9 cellular contexts compared by ENCODE assay signal in genomic region chr7:134885967-134886352, GRCh38.
DNase-seq lines count a peak whose midpoint lies in the region; ATAC-seq, FAIRE-seq and TF ChIP-seq lines count a peak whose summit lies in the region.
"Had no signal": no experiment of that assay in that cellular context is flagged by ENCODE, and none has a peak within 500 bp of the region (broad histone marks: within the 10 kb centered on the region; RNA-seq: fewer than 3 reads in every experiment).

No MANE protein-coding gene starts in this region.

- intact Hi-C loops in tibial artery (cut with DNase I; ENCODE audit: low total_unique reads) = loop anchor here (10.0 kb wide), 1 partner anchor 49 kb away; no protein-coding TSS in a partner anchor

- H3K9ac ChIP-seq in astrocyte (ENCODE audit: low read length) = peak overlapping the region; percentile 73

- no peaks in the 10 kb centered on the region for H3K9me3 Mint-ChIP-seq in astrocyte (ENCODE audit: unreplicated experiment)

- H3K27ac ChIP-seq in astrocyte (ENCODE audit: low read depth, low read length) (peak overlapping the region; percentile 89), tibial artery (peak overlapping the region; percentile 63 to 67)
- H3K27ac ChIP-seq: 22Rv1 had no signal

- peaks cover 27% of the 10 kb centered on the region for H3K36me3 ChIP-seq in astrocyte (ENCODE audit: insufficient read depth, low read length)
- no peaks in the 10 kb centered on the region for H3K36me3 ChIP-seq in kidney epithelial cell (ENCODE audit: control insufficient read depth, insufficient read depth, low read length)
- no peaks in the 10 kb centered on the region for H3K36me3 ChIP-seq in tibial artery

- H3K4me3 ChIP-seq in astrocyte (ENCODE audit: insufficient read depth, low read depth, low read length) = no peak overlapping the region
- no peak overlapping the region for H3K4me3 ChIP-seq in kidney epithelial cell (ENCODE audit: low read depth, low read length)
- H3K4me3 ChIP-seq in tibial artery = no peak overlapping the region

- H4K20me1 ChIP-seq in astrocyte (ENCODE audit: insufficient read depth, low read length) = peaks cover 78% of the 10 kb centered on the region

- peaks cover 86% of the 10 kb centered on the region for H3K79me2 ChIP-seq in astrocyte (ENCODE audit: insufficient read depth, low read length)

- H3K27me3 ChIP-seq in astrocyte (ENCODE audit: insufficient read depth, low read length) (no peaks in the 10 kb centered on the region), kidney epithelial cell (ENCODE audit: control insufficient read depth, insufficient read depth, low read length) (no peaks in the 10 kb centered on the region), tibial artery (no peaks in the 10 kb centered on the region)

- H2AFZ ChIP-seq in astrocyte (ENCODE audit: low read depth, low read length) = no peak overlapping the region

- FAIRE-seq in astrocyte (lab: Jason Lieb, UNC) = no peak

- peak; percentile 33 for DNase-seq in DMS 273 (lab: John Stamatoyannopoulos, UW; ENCODE audit: unreplicated experiment)
- no peak for DNase-seq in DMS 273 treated with DMSO at 0.1 percent for 48 hours (lab: John Stamatoyannopoulos, UW)
- DNase-seq in astrocyte (ENCODE audit: low read depth) = peak; percentile 84
- peak; percentile 60 for DNase-seq in kidney epithelial cell (ENCODE audit: low read depth)
- DNase-seq in tibial artery = no peak
- no peak for DNase-seq in NCI-H345 treated with DMSO at 0.1 percent for 48 hours (lab: John Stamatoyannopoulos, UW; ENCODE audit: unreplicated experiment)
- no peak for DNase-seq in NK-92 (lab: John Stamatoyannopoulos, UW; ENCODE audit: unreplicated experiment)

- H3K27me3 Mint-ChIP-seq in astrocyte (ENCODE audit: low read depth, unreplicated experiment) = no peaks in the 10 kb centered on the region

- H3K4me3 Mint-ChIP-seq in astrocyte (ENCODE audit: unreplicated experiment) = no peak overlapping the region

- H3K27ac Mint-ChIP-seq in astrocyte (ENCODE audit: unreplicated experiment) = peak overlapping the region; percentile 88

- no peak for ATAC-seq in HG02571 (IDR thresholded peaks at IDR 0.05; ENCODE audit: unreplicated experiment)

- peak overlapping the region; percentile 75 for H3K4me2 ChIP-seq in astrocyte (ENCODE audit: low read length)

- peaks cover 16% of the 10 kb centered on the region for H3K36me3 Mint-ChIP-seq in astrocyte (ENCODE audit: low read depth, unreplicated experiment)

- H3K4me1 ChIP-seq in astrocyte (ENCODE audit: insufficient read depth, low read length) = peaks cover 49% of the 10 kb centered on the region
- H3K4me1 ChIP-seq in tibial artery = peaks cover 4 to 98% (median 46%) of the 10 kb centered on the region in 4 donors

- no peaks in the 10 kb centered on the region for H3K9me3 ChIP-seq in astrocyte (ENCODE audit: insufficient read depth, low read depth, low read length)
- no peaks in the 10 kb centered on the region for H3K9me3 ChIP-seq in tibial artery

- peaks cover 80% of the 10 kb centered on the region for H3K4me1 Mint-ChIP-seq in astrocyte (ENCODE audit: low read depth, unreplicated experiment)

- no peak for TF ChIP-seq CTCF in astrocyte (IDR thresholded peaks at IDR 0.05; ENCODE audit: insufficient read depth, low read depth, low read length)
- no peak for TF ChIP-seq CTCF in kidney epithelial cell (IDR thresholded peaks at IDR 0.05; ENCODE audit: insufficient read depth, low read length, poor library complexity, severe bottlenecking)
- no peak for TF ChIP-seq CTCF in tibial artery (IDR thresholded peaks at IDR 0.05)

Comparison
In these comparisons a context has a peak if more than half of its experiments do, and no peak if none do; other contexts are left out.
1. DNase-seq: peak in DMS 273 (single experiment), astrocyte (single experiment) and kidney epithelial cell (single experiment); none in DMS 273 treated with DMSO at 0.1 percent for 48 hours (single experiment), tibial artery (0 of 2), NCI-H345 treated with DMSO at 0.1 percent for 48 hours (single experiment) and NK-92 (single experiment).